Comparison of ENCODE assay signal across 8 cellular contexts in the genomic region with DNA sequence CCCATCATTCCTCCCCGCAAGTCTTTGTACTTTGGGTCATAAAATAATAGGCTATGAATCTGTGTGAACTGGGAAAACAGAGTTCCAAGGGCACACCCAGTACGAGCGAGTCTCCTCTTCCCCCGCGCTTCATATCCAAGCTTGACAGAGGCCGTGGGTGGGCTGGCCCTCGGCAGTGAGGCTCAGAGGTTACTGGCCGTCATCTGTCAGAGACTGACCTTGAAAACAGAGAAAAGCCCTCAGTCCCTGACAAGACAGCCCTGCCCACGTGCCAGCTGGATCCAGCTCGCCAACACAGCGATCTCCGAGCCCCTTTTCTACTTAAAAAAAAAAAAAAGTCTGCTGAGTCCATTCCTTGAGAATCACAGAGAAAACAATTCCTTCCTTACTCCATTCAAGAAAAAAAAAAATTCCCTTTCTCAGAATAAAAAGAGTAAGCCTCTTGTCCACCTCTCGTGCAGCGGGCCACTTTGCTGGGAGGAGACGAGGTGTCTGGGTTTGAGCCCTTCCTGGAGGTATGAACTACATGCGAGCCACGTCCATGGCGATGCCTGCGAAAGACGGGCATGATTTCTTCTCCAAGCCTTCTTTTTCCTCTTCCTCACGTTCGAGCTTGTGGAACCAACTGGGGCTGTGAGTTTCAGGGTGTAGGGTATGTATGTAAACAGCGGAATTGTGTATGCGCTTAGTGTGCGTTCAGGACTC. TPM values are rescaled to one million over a fixed set of nuclear protein-coding genes. Genes with fewer than 3 reads are reported as not detected.
DNase-seq lines count a peak whose midpoint lies in the region; ATAC-seq and TF ChIP-seq lines count a peak whose summit lies in the region.

No MANE protein-coding gene starts in this region.

- H3K9me3 Mint-ChIP-seq in Caco-2 (ENCODE audit: unreplicated experiment) = no peaks in the 10 kb centered on the region
- no peaks in the 10 kb centered on the region for H3K9me3 Mint-ChIP-seq in osteocyte (ENCODE audit: unreplicated experiment)

- H3K9me3 ChIP-seq in Caco-2 = no peaks in the 10 kb centered on the region
- no peaks in the 10 kb centered on the region for H3K9me3 ChIP-seq in SJSA1 (replicated peaks)

- peaks cover 13% of the 10 kb centered on the region for H3K36me3 Mint-ChIP-seq in Caco-2 (ENCODE audit: insufficient read depth, unreplicated experiment)
- no peaks in the 10 kb centered on the region for H3K36me3 Mint-ChIP-seq in osteocyte (ENCODE audit: unreplicated experiment)

- DNase-seq in Caco-2 = peak; percentile 51 to 62
- DNase-seq in SJSA1 (ENCODE audit: low read depth in 1 of 2, low spot score in 2 of 2) = peak; percentile 56 to 74
- no peak for DNase-seq in foreskin keratinocyte
- no peak for DNase-seq in osteocyte (ENCODE audit: extremely low spot score, unreplicated experiment)
- DNase-seq in activated effector memory CD4-positive, alpha-beta T cell treated with anti-CD3 and anti-CD28 coated beads, Interleukin-2, amount 50 U/mL, for 16 hours = no peak
- no peak for DNase-seq in NCI-H510A (lab: John Stamatoyannopoulos, UW)

- H3K4me3 ChIP-seq in Caco-2 (ENCODE audit: low read depth, low read length) (peak overlapping the region; percentile 98), SJSA1 (peak overlapping the region; percentile 94)

- H3K27me3 ChIP-seq in Caco-2 (replicated peaks; ENCODE audit: control insufficient read depth, insufficient read depth, low read length) (no peaks in the 10 kb centered on the region), SJSA1 (replicated peaks) (no peaks in the 10 kb centered on the region), foreskin keratinocyte (peaks cover 73% of the 10 kb centered on the region)

- intact Hi-C loops in Caco-2 (cut with micrococcal nuclease; ENCODE audit: unreplicated experiment) = loop anchor here (1.0 to 10.0 kb wide), 3 partner anchors 98 to 663 kb away; a partner anchor contains a TSS

- H3K4me1 Mint-ChIP-seq in Caco-2 (ENCODE audit: low read depth, unreplicated experiment) (peaks cover 7% of the 10 kb centered on the region), osteocyte (ENCODE audit: unreplicated experiment) (peaks cover 38% of the 10 kb centered on the region)

- H3K4me1 ChIP-seq in Caco-2 (peaks cover 18% of the 10 kb centered on the region), SJSA1 (replicated peaks) (peaks cover 27% of the 10 kb centered on the region), foreskin keratinocyte (no peaks in the 10 kb centered on the region)

- BruUV-seq in Caco-2 (replicated peaks; lab: Mats Ljungman, UMichigan) = TSS peak; percentile 66

- H3K36me3 ChIP-seq in Caco-2 (ENCODE audit: control insufficient read depth, insufficient read depth, low read length) = no peaks in the 10 kb centered on the region
- H3K36me3 ChIP-seq in SJSA1 = peaks cover 9% of the 10 kb centered on the region

- H3K4me3 Mint-ChIP-seq in Caco-2 (ENCODE audit: unreplicated experiment) (peak overlapping the region; percentile 81), osteocyte (ENCODE audit: unreplicated experiment) (peak overlapping the region; percentile 81)

- POLR2A ChIA-PET in Caco-2 (lab: Charles Lee) = interaction anchor here (0.7 to 1.3 kb wide), 2 partner anchors 67 to 207 kb away, joined by 3 read pairs; no protein-coding TSS in a partner anchor

- H3K27ac Mint-ChIP-seq in Caco-2 (ENCODE audit: unreplicated experiment) (peak overlapping the region; percentile 48), osteocyte (ENCODE audit: unreplicated experiment) (peak overlapping the region; percentile 68)

- CTCF ChIA-PET in Caco-2 (lab: Charles Lee) = interaction anchor here (1.0 to 3.3 kb wide), 2 partner anchors 97 to 127 kb away, joined by 3 to 19 read pairs; a partner anchor contains a TSS

- TF ChIP-seq CTCF in Caco-2 (IDR thresholded peaks at IDR 0.05; ENCODE audit: insufficient read depth in 1 of 2, low read depth in 1 of 2, low read length in 1 of 2, severe bottlenecking in 1 of 2, unreplicated experiment in 1 of 2) = no peak
- no peak for TF ChIP-seq CTCF in foreskin keratinocyte (conservative IDR thresholded peaks at IDR 0.05)
- TF ChIP-seq CTCF in osteocyte (IDR thresholded peaks at IDR 0.05) = no peak

- H3K27ac ChIP-seq in SJSA1 = peak overlapping the region; percentile 14; the same call in 1 of the 2 replicates
- H3K27ac ChIP-seq in foreskin keratinocyte = no peak overlapping the region

- no peaks in the 10 kb centered on the region for H3K27me3 Mint-ChIP-seq in Caco-2 (ENCODE audit: insufficient read depth, unreplicated experiment)
- no peaks in the 10 kb centered on the region for H3K27me3 Mint-ChIP-seq in osteocyte (ENCODE audit: unreplicated experiment)

- ATAC-seq in foreskin keratinocyte (peak; percentile 25), HG02623 (IDR thresholded peaks at IDR 0.05; ENCODE audit: unreplicated experiment) (no peak), GM19452 (IDR thresholded peaks at IDR 0.05; ENCODE audit: unreplicated experiment) (no peak)

RNA-seq across cellular contexts. Expression of a gene that starts 0.8 kb away (rescaled TPM):
- total RNA-seq in Caco-2 (2022) (118 and 122 TPM in 2 replicates), foreskin keratinocyte (1.2 and 2.0 TPM in 2 replicates), osteocyte (39.4 and 41.0 TPM in 2 replicates)
- 27.8 and 46.9 TPM in 2 replicates for total RNA-seq in SJSA1 (2014; rRNA removed; shearing (Covaris generic))
- 0.29 and 0.54 TPM in 2 replicates for polyA plus RNA-seq in foreskin keratinocyte

Comparison
In these comparisons a context has a peak if more than half of its experiments do, and no peak if none do; other contexts are left out.
1. DNase-seq: peak in Caco-2 (2 of 2) and SJSA1 (2 of 2); none in foreskin keratinocyte (0 of 2), osteocyte (single experiment), activated effector memory CD4-positive, alpha-beta T cell treated with anti-CD3 and anti-CD28 coated beads, Interleukin-2, amount 50 U/mL, for 16 hours (single experiment) and NCI-H510A (single experiment).